14 cellular contexts compared by ENCODE assay signal in genomic region chr2:235506291-235506996, GRCh38. TPM values are rescaled to one million over a fixed set of nuclear protein-coding genes. Genes with fewer than 3 reads are reported as not detected.
DNase-seq lines count a peak whose midpoint lies in the region; ATAC-seq and TF ChIP-seq lines count a peak whose summit lies in the region.
"Had no signal": no experiment of that assay in that cellular context is flagged by ENCODE, and none has a peak within 500 bp of the region (broad histone marks: within the 10 kb centered on the region; RNA-seq: fewer than 3 reads in every experiment).

No MANE protein-coding gene starts in this region.

- H3K4me3 Mint-ChIP-seq in WTC11 = no peak overlapping the region
- no peak overlapping the region for H3K4me3 Mint-ChIP-seq in neural progenitor cell
- H3K4me3 Mint-ChIP-seq: activated T-cell treated with anti-CD3 and anti-CD28 coated beads, Interleukin-2, amount 50 U/mL, for 72 hours; stimulated activated effector memory CD8-positive, alpha-beta T cell treated with anti-CD3 and anti-CD28 coated beads, Interleukin-12 subunit alpha, Interleukin-12 subunit beta, amount 100 ng/mL, for 72 hours had no signal

- H3K4me2 ChIP-seq in GM23248 (ENCODE audit: unreplicated experiment) (no peak overlapping the region), neural progenitor cell (no peak overlapping the region), neuronal stem cell (ENCODE audit: insufficient read depth, low read length, poor library complexity, severe bottlenecking) (no peak overlapping the region)
- H3K4me2 ChIP-seq: SK-N-SH had no signal

- H2BK12ac ChIP-seq in neuronal stem cell (ENCODE audit: low read length) = no peak overlapping the region

- H3K4me1 ChIP-seq in GM23248 (ENCODE audit: insufficient read depth) (peaks cover 4% of the 10 kb centered on the region), neural progenitor cell (peaks cover 52% of the 10 kb centered on the region), neuronal stem cell (ENCODE audit: control insufficient read depth in 2 of 2, insufficient read depth in 1 of 2, low read depth in 1 of 2, low read length in 2 of 2) (peaks cover 30 to 31% of the 10 kb centered on the region in 2 donors)

- H4K8ac ChIP-seq in neuronal stem cell (ENCODE audit: low read depth, low read length) = no peak overlapping the region

- H3K27me3 ChIP-seq in GM23248 (replicated peaks; ENCODE audit: insufficient read depth) = no peaks in the 10 kb centered on the region
- no peaks in the 10 kb centered on the region for H3K27me3 ChIP-seq in neural progenitor cell
- H3K27me3 ChIP-seq in neuronal stem cell (ENCODE audit: control insufficient read depth in 3 of 3, insufficient read depth in 3 of 3, low read depth in 1 of 3, low read length in 3 of 3) = no peaks in the 10 kb centered on the region
- H3K27me3 ChIP-seq: dorsolateral prefrontal cortex had no signal

- H3K79me1 ChIP-seq in neuronal stem cell (ENCODE audit: low read depth, low read length) = peaks cover 6% of the 10 kb centered on the region

- H3K27ac Mint-ChIP-seq in WTC11 (peak overlapping the region; percentile 67), neural progenitor cell (peak overlapping the region; percentile 37)
- H3K27ac Mint-ChIP-seq: activated T-cell treated with anti-CD3 and anti-CD28 coated beads, Interleukin-2, amount 50 U/mL, for 72 hours; stimulated activated effector memory CD8-positive, alpha-beta T cell treated with anti-CD3 and anti-CD28 coated beads, Interleukin-12 subunit alpha, Interleukin-12 subunit beta, amount 100 ng/mL, for 72 hours had no signal

- H3K4ac ChIP-seq in neuronal stem cell (ENCODE audit: low read length) = no peak overlapping the region

- 0 out of 2 replicates have a peak, but pooled peaks cover 6% of the 10 kb centered on the region for H4K20me1 ChIP-seq in GM23248 (ENCODE audit: insufficient read depth)
- peaks cover 68% of the 10 kb centered on the region for H4K20me1 ChIP-seq in neural progenitor cell (ENCODE audit: low read depth)

- 91 to 93% methylated on average over 14 of the region's 14 CpGs for WGBS in GM23248 (ENCODE audit: low coverage in 1 of 2, low lambda C conversion rate in 2 of 2, missing lambda C conversion rate in 2 of 2), 2 experiments
- 70% methylated on average over 14 of the region's 14 CpGs for WGBS in lower leg skin, 2 donors
- WGBS in neuronal stem cell (ENCODE audit: extremely low coverage in 2 of 2, insufficient read length in 2 of 2, insufficient replicate concordance in 1 of 2), 2 donors = no CpG with 5 or more reads among the region's 14 CpGs

- no peaks in the 10 kb centered on the region for H3K9me2 ChIP-seq in GM23248 (ENCODE audit: insufficient read depth)
- H3K9me2 ChIP-seq: SK-N-SH had no signal

- H3K14ac ChIP-seq in neuronal stem cell (ENCODE audit: low read length) = no peak overlapping the region

- H2BK5ac ChIP-seq in neuronal stem cell (ENCODE audit: low read length) = no peak overlapping the region

- H3F3A ChIP-seq in GM23248 (ENCODE audit: insufficient read depth) (no peaks in the 10 kb centered on the region; the same call in 1 of the 2 replicates), neural progenitor cell (ENCODE audit: low read depth) (peaks cover 30% of the 10 kb centered on the region)

- peaks cover 97% of the 10 kb centered on the region for H3K79me2 ChIP-seq in GM23248 (ENCODE audit: insufficient read depth)
- H3K79me2 ChIP-seq in neural progenitor cell (ENCODE audit: low read depth) = peaks cover 100% of the 10 kb centered on the region

- no peak overlapping the region for H3K18ac ChIP-seq in neuronal stem cell (ENCODE audit: low read length)

- H3K23ac ChIP-seq in neuronal stem cell (ENCODE audit: low read depth, low read length, poor library complexity) = no peak overlapping the region

- H2AFZ ChIP-seq in GM23248 (no peak overlapping the region), neural progenitor cell (replicated peaks) (no peak overlapping the region), neuronal stem cell (ENCODE audit: low read length) (no peak overlapping the region)

- H3K9me3 ChIP-seq in GM23248 (ENCODE audit: low read depth) = no peaks in the 10 kb centered on the region
- H3K9me3 ChIP-seq in neural progenitor cell (ENCODE audit: low read depth) = no peaks in the 10 kb centered on the region
- H3K9me3 ChIP-seq in neuronal stem cell (replicated peaks in 1 of 2; ENCODE audit: control insufficient read depth in 2 of 2, insufficient read depth in 1 of 2, low read depth in 1 of 2, low read length in 2 of 2) = no peaks in the 10 kb centered on the region
- H3K9me3 ChIP-seq: SK-N-SH had no signal

- DNase-seq in GM23248 (peak; percentile 54), NCI-H2107 treated with DMSO at 0.1 percent for 48 hours (lab: John Stamatoyannopoulos, UW; ENCODE audit: unreplicated experiment) (peak; percentile 91), WTC11 (ENCODE audit: low spot score) (no peak), neural progenitor cell (ENCODE audit: low spot score) (no peak), lower leg skin (ENCODE audit: low spot score in 2 of 2) (no peak), NCI-H1436 treated with DMSO at 0.1 percent for 48 hours (lab: John Stamatoyannopoulos, UW) (no peak), neuronal stem cell (ENCODE audit: low spot score) (no peak)
- DNase-seq: activated T-cell treated with anti-CD3 and anti-CD28 coated beads, Interleukin-2, amount 50 U/mL, for 72 hours; KG1; SK-N-SH; stimulated activated CD4-positive, alpha-beta T cell treated with anti-CD3 and anti-CD28 coated beads, Interleukin-2, amount 100 ng/mL, for 24 hours had no signal

- ATAC-seq in WTC11 (no peak), HG02938 (IDR thresholded peaks at IDR 0.05; ENCODE audit: unreplicated experiment) (no peak)
- ATAC-seq: activated T-cell treated with anti-CD3 and anti-CD28 coated beads, Interleukin-2, amount 50 U/mL, for 72 hours; stimulated activated effector memory CD8-positive, alpha-beta T cell treated with anti-CD3 and anti-CD28 coated beads, Interleukin-12 subunit alpha, Interleukin-12 subunit beta, amount 100 ng/mL, for 72 hours had no signal

- H3K4me3 ChIP-seq in GM23248 (no peak overlapping the region), neural progenitor cell (no peak overlapping the region), lower leg skin (ENCODE audit: low read depth, poor library complexity, severe bottlenecking) (no peak overlapping the region), neuronal stem cell (ENCODE audit: low read length in 2 of 2) (no peak overlapping the region)
- H3K4me3 ChIP-seq: dorsolateral prefrontal cortex had no signal

- H3K9ac ChIP-seq in GM23248 (no peak overlapping the region), neural progenitor cell (no peak overlapping the region), neuronal stem cell (ENCODE audit: low read depth, low read length, poor library complexity) (no peak overlapping the region)
- H3K9ac ChIP-seq: SK-N-SH had no signal

- no peaks in the 10 kb centered on the region for H3K36me3 ChIP-seq in GM23248 (ENCODE audit: low read depth)
- no peaks in the 10 kb centered on the region for H3K36me3 ChIP-seq in neural progenitor cell
- H3K36me3 ChIP-seq in neuronal stem cell (replicated peaks in 1 of 2; ENCODE audit: control insufficient read depth in 2 of 2, insufficient read depth in 2 of 2, low read length in 2 of 2) = no peaks in the 10 kb centered on the region

- no peak overlapping the region for H2BK15ac ChIP-seq in neuronal stem cell (ENCODE audit: low read length)

- H3K9me3 Mint-ChIP-seq in WTC11 = no peaks in the 10 kb centered on the region
- H3K9me3 Mint-ChIP-seq in neural progenitor cell = no peaks in the 10 kb centered on the region
- H3K9me3 Mint-ChIP-seq: stimulated activated effector memory CD8-positive, alpha-beta T cell treated with anti-CD3 and anti-CD28 coated beads, Interleukin-12 subunit alpha, Interleukin-12 subunit beta, amount 100 ng/mL, for 72 hours had no signal

- POLR2A ChIA-PET in WTC11 (lab: Charles Lee) = interaction anchor here (0.7 kb wide), 1 partner anchor 99 kb away, joined by 3 read pairs; no protein-coding TSS in a partner anchor

- H3K27ac ChIP-seq in GM23248 (no peak overlapping the region), neural progenitor cell (no peak overlapping the region), neuronal stem cell (replicated peaks; ENCODE audit: low read length) (no peak overlapping the region)

- CTCF ChIA-PET in WTC11 (lab: Charles Lee) = interaction anchor here (0.9 to 3.1 kb wide), 5 partner anchors 8 to 87 kb away, joined by 3 to 13 read pairs (median 4); no protein-coding TSS in a partner anchor

- intact Hi-C loops in lower leg skin (cut with DNase I; ENCODE audit: low total_unique reads) = no loop called here

- H3K36me3 Mint-ChIP-seq in WTC11 (peaks cover 3% of the 10 kb centered on the region), neural progenitor cell (peaks cover 4% of the 10 kb centered on the region)
- H3K36me3 Mint-ChIP-seq: stimulated activated effector memory CD8-positive, alpha-beta T cell treated with anti-CD3 and anti-CD28 coated beads, Interleukin-12 subunit alpha, Interleukin-12 subunit beta, amount 100 ng/mL, for 72 hours had no signal

- H3K27me3 Mint-ChIP-seq in WTC11 (ENCODE audit: low read depth) = no peaks in the 10 kb centered on the region
- H3K27me3 Mint-ChIP-seq in neural progenitor cell (ENCODE audit: insufficient read depth, low read depth) = peaks cover 2% of the 10 kb centered on the region

- no peak overlapping the region for H4K91ac ChIP-seq in neuronal stem cell (ENCODE audit: low read depth, low read length, poor library complexity)

- H3K4me1 Mint-ChIP-seq in WTC11 (peaks cover 75% of the 10 kb centered on the region), neural progenitor cell (peaks cover 61% of the 10 kb centered on the region)

- no peak overlapping the region for H2AK5ac ChIP-seq in neuronal stem cell (ENCODE audit: low read depth, low read length)

- in situ Hi-C loops in GM23248 (cut with MboI) = no loop called here

- no peak for TF ChIP-seq POLR2A in lower leg skin (IDR thresholded peaks at IDR 0.05)

- TF ChIP-seq CTCF in WTC11 (IDR thresholded peaks at IDR 0.05) (no peak), neural progenitor cell (IDR thresholded peaks at IDR 0.05) (no peak), lower leg skin (IDR thresholded peaks at IDR 0.05) (no peak)

- H2BK120ac ChIP-seq in neuronal stem cell (ENCODE audit: low read depth, low read length) = no peak overlapping the region

TF ChIP-seq in WTC11, 78 proteins besides CTCF, POLR2A, EP300 and RAD21:
- no peak for TF ChIP-seq TEAD1 (CRISPR knock-in tag; IDR thresholded peaks at IDR 0.05)
- TF ChIP-seq EMX1 (CRISPR knock-in tag; IDR thresholded peaks at IDR 0.05) = no peak
- no peak for TF ChIP-seq CBFB (CRISPR knock-in tag; IDR thresholded peaks at IDR 0.05; ENCODE audit: low read depth)

RNA-seq across cellular contexts. Expression of gene AGAP1, which starts 12.6 kb away (rescaled TPM):
- total RNA-seq in GM23248 (2014; rRNA removed; shearing (Covaris generic)) = 9.9 and 18.3 TPM in 2 replicates
- polyA plus RNA-seq in GM23248 (2016; fragmentation: Nextera tagmentation; extraction: Ambion mirVana) = 2.2 and 3.0 TPM in 2 replicates
- total RNA-seq in WTC11 (2021) (46.2 to 49.3 TPM (median 49.1 TPM) in 3 replicates), neural progenitor cell (ENCODE audit: low replicate concordance) (20.4 and 26.9 TPM in 2 replicates), lower leg skin (10 to 100 TPM; 13.7 to 18.5 (median 17.1) TPM)
- polyA plus RNA-seq in neuronal stem cell (2013, experiment 1 of 2) = 18.3 TPM
- polyA plus RNA-seq in neuronal stem cell (2013, experiment 2 of 2) = 17.8 TPM

Comparison
In these comparisons a context has a peak if more than half of its experiments do, and no peak if none do; other contexts are left out.
1. DNase-seq: peak in GM23248 (single experiment) and NCI-H2107 treated with DMSO at 0.1 percent for 48 hours (single experiment); none in WTC11 (single experiment), neural progenitor cell (single experiment), lower leg skin (0 of 2), NCI-H1436 treated with DMSO at 0.1 percent for 48 hours (single experiment) and neuronal stem cell (single experiment).